Comparison of ENCODE assay signal across 1 cellular context in the genomic region with DNA sequence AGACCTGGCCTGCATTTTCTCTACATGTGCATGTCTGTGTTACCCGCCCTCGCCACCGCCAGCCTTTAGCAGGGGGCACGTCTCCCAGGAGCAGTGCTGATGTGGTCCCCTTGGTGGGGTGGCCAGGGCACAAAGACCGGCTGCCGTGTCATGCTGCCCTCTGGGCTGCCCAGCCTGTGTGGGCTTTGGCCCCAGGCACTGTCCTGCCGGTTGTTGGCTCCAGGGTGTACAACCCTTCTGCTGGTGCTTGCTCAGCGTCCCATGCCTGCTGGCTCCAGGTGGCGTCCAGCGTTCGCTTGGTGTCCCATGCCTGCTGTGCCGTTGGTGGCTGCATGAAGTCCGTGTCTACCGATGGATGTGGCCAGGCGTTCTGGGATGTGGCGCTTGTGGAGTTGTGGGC.
TF ChIP-seq lines count a peak whose summit lies in the region.

No MANE protein-coding gene starts in this region.

TF ChIP-seq in HCT116, 20 proteins besides CTCF, POLR2A, EP300 and RAD21 (continued from another document):
- TF ChIP-seq, protein P1, sequence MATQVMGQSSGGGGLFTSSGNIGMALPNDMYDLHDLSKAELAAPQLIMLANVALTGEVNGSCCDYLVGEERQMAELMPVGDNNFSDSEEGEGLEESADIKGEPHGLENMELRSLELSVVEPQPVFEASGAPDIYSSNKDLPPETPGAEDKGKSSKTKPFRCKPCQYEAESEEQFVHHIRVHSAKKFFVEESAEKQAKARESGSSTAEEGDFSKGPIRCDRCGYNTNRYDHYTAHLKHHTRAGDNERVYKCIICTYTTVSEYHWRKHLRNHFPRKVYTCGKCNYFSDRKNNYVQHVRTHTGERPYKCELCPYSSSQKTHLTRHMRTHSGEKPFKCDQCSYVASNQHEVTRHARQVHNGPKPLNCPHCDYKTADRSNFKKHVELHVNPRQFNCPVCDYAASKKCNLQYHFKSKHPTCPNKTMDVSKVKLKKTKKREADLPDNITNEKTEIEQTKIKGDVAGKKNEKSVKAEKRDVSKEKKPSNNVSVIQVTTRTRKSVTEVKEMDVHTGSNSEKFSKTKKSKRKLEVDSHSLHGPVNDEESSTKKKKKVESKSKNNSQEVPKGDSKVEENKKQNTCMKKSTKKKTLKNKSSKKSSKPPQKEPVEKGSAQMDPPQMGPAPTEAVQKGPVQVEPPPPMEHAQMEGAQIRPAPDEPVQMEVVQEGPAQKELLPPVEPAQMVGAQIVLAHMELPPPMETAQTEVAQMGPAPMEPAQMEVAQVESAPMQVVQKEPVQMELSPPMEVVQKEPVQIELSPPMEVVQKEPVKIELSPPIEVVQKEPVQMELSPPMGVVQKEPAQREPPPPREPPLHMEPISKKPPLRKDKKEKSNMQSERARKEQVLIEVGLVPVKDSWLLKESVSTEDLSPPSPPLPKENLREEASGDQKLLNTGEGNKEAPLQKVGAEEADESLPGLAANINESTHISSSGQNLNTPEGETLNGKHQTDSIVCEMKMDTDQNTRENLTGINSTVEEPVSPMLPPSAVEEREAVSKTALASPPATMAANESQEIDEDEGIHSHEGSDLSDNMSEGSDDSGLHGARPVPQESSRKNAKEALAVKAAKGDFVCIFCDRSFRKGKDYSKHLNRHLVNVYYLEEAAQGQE (IDR thresholded peaks at IDR 0.05; ENCODE audit: low read depth) = no peak
- no peak for TF ChIP-seq EZH2 (IDR thresholded peaks at IDR 0.05)
